21 cellular contexts compared by ENCODE assay signal in genomic region chr5:56330806-56331205, GRCh38.
DNase-seq lines count a peak whose midpoint lies in the region; ATAC-seq, FAIRE-seq and TF ChIP-seq lines count a peak whose summit lies in the region.
"Had no signal": no experiment of that assay in that cellular context is flagged by ENCODE, and none has a peak within 500 bp of the region (broad histone marks: within the 10 kb centered on the region; RNA-seq: fewer than 3 reads in every experiment).

No MANE protein-coding gene starts in this region.

- H3K36me3 ChIP-seq in HepG2 (replicated peaks in 1 of 2; ENCODE audit: control insufficient read depth in 1 of 2, insufficient read depth in 2 of 2, low read length in 2 of 2): no peaks in the 10 kb centered on the region
- H3K36me3 ChIP-seq in right lobe of liver: no peaks in the 10 kb centered on the region
- no peaks in the 10 kb centered on the region for H3K36me3 ChIP-seq in PC-9 (ENCODE audit: low read depth)
- no peaks in the 10 kb centered on the region for H3K36me3 ChIP-seq in transverse colon
- H3K36me3 ChIP-seq: ovary, tibial nerve had no signal

- no peaks in the 10 kb centered on the region for H3K27me3 Mint-ChIP-seq in stimulated activated naive B cell treated with anti-CD40 and anti-IgM and Interleukin-4, amounts not matched to agents 10 μg/mL and 1 μg/mL and 100 μg/mL, for 72 hours

- H3K4me1 ChIP-seq in HepG2 (ENCODE audit: insufficient read depth, low read length) (peaks cover 60% of the 10 kb centered on the region), right lobe of liver (no peaks in the 10 kb centered on the region), PC-9 (replicated peaks; ENCODE audit: insufficient read depth) (peaks cover 36% of the 10 kb centered on the region), transverse colon (no peaks in the 10 kb centered on the region), foreskin keratinocyte (peaks cover 24% of the 10 kb centered on the region)

- CTCF ChIA-PET in HepG2 (lab: Yijun Ruan, JAX; ENCODE audit: low intra/inter-chr PET ratio, low total read pairs): no interaction called here
- CTCF ChIA-PET in PC-9 (lab: Charles Lee): no interaction called here

- TF ChIP-seq EP300 in HepG2 (IDR thresholded peaks at IDR 0.05; ENCODE audit: low read depth in 2 of 2, low read length in 2 of 2) (no peak), HepG2 (CRISPR knock-in tag; IDR thresholded peaks at IDR 0.05; ENCODE audit: borderline replicate concordance) (no peak), transverse colon (IDR thresholded peaks at IDR 0.05; ENCODE audit: low read depth) (no peak)

- peaks cover 3 to 12% of the 10 kb centered on the region in 2 donors for H3K36me3 Mint-ChIP-seq in stimulated activated naive B cell treated with anti-CD40 and anti-IgM and Interleukin-4, amounts not matched to agents 10 μg/mL and 1 μg/mL and 100 μg/mL, for 72 hours

- BruUV-seq in HepG2 (replicated peaks; lab: Mats Ljungman, UMichigan) (no TSS peak), PC-9 (replicated peaks; lab: Mats Ljungman, UMichigan) (no TSS peak)

- peaks cover 42 to 57% of the 10 kb centered on the region in 2 donors for H3K4me1 Mint-ChIP-seq in stimulated activated naive B cell treated with anti-CD40 and anti-IgM and Interleukin-4, amounts not matched to agents 10 μg/mL and 1 μg/mL and 100 μg/mL, for 72 hours

- 86% methylated on average over 1 of the region's 1 CpG for WGBS in HepG2 (ENCODE audit: low lambda C conversion rate)
- WGBS in right lobe of liver (ENCODE audit: insufficient coverage, low coverage, low lambda C conversion rate, missing lambda C conversion rate): 75% methylated on average over 1 of the region's 1 CpG
- 50 to 80% methylated on average over 1 of the region's 1 CpG for WGBS in transverse colon (ENCODE audit: low coverage in 1 of 2), 2 donors

- H2AFZ ChIP-seq in HepG2 (ENCODE audit: low read length) (no peak overlapping the region), PC-9 (no peak overlapping the region)

- H3K79me2 ChIP-seq in HepG2 (ENCODE audit: insufficient read depth, low read length) (no peaks in the 10 kb centered on the region), PC-9 (ENCODE audit: low read depth) (no peaks in the 10 kb centered on the region)

- H3F3A ChIP-seq in PC-9 (ENCODE audit: insufficient read depth, low read depth): peaks cover 11% of the 10 kb centered on the region

- intact Hi-C loops in HepG2 (cut with micrococcal nuclease; ENCODE audit: unreplicated experiment): no loop called here
- intact Hi-C loops in right lobe of liver (cut with DNase I): no loop called here
- intact Hi-C loops in PC-9 (cut with micrococcal nuclease; ENCODE audit: unreplicated experiment): no loop called here
- intact Hi-C loops in left ventricle myocardium superior (cut with micrococcal nuclease): no loop called here
- intact Hi-C loops in transverse colon (cut with DNase I; ENCODE audit: low total_unique reads): no loop called here

- H3K9me3 ChIP-seq in HepG2 (ENCODE audit: low read length) (peaks cover 20% of the 10 kb centered on the region), right lobe of liver (no peaks in the 10 kb centered on the region), PC-9 (ENCODE audit: insufficient read depth, low read depth) (peaks cover 10% of the 10 kb centered on the region), transverse colon (no peaks in the 10 kb centered on the region)
- H3K9me3 ChIP-seq: tibial nerve had no signal

- H3K4me3 ChIP-seq in HepG2 (replicated peaks in 1 of 3; ENCODE audit: insufficient read depth in 1 of 3, low read depth in 2 of 3, low read length in 3 of 3): no peak overlapping the region
- no peak overlapping the region for H3K4me3 ChIP-seq in right lobe of liver
- no peak overlapping the region for H3K4me3 ChIP-seq in PC-9
- no peak overlapping the region for H3K4me3 ChIP-seq in transverse colon
- H3K4me3 ChIP-seq: ovary, skin epidermis, tibial nerve had no signal

- peaks cover 7 to 10% of the 10 kb centered on the region in 2 donors for H3K9me3 Mint-ChIP-seq in stimulated activated naive B cell treated with anti-CD40 and anti-IgM and Interleukin-4, amounts not matched to agents 10 μg/mL and 1 μg/mL and 100 μg/mL, for 72 hours

- H4K20me1 ChIP-seq in HepG2 (ENCODE audit: insufficient read depth, low read length): no peaks in the 10 kb centered on the region
- H4K20me1 ChIP-seq in PC-9 (ENCODE audit: insufficient read depth): no peaks in the 10 kb centered on the region

- peak overlapping the region in 1 of 2 donors; percentile 47 for H3K4me3 Mint-ChIP-seq in stimulated activated naive B cell treated with anti-CD40 and anti-IgM and Interleukin-4, amounts not matched to agents 10 μg/mL and 1 μg/mL and 100 μg/mL, for 72 hours
- H3K4me3 Mint-ChIP-seq: H9 had no signal

- H3K27me3 ChIP-seq in HepG2 (ENCODE audit: control insufficient read depth in 1 of 2, insufficient read depth in 2 of 2, low read length in 2 of 2): no peaks in the 10 kb centered on the region
- H3K27me3 ChIP-seq in right lobe of liver: no peaks in the 10 kb centered on the region
- no peaks in the 10 kb centered on the region for H3K27me3 ChIP-seq in PC-9 (ENCODE audit: insufficient read depth, low read depth)
- H3K27me3 ChIP-seq in transverse colon: no peaks in the 10 kb centered on the region
- H3K27me3 ChIP-seq in foreskin keratinocyte: no peaks in the 10 kb centered on the region
- H3K27me3 ChIP-seq: ovary, tibial nerve had no signal

- no peak overlapping the region for H3K4me2 ChIP-seq in HepG2 (ENCODE audit: low read depth, low read length)
- 0 out of 2 replicates have a peak overlapping the region, but pooled peaks have one; percentile 54 for H3K4me2 ChIP-seq in PC-9

- no peaks in the 10 kb centered on the region for H3K9me2 ChIP-seq in PC-9 (ENCODE audit: insufficient read depth)

- no peak for TF ChIP-seq CTCF in HepG2 (CRISPR knock-in tag; IDR thresholded peaks at IDR 0.05)
- no peak for TF ChIP-seq CTCF in right lobe of liver (IDR thresholded peaks at IDR 0.05)
- no peak for TF ChIP-seq CTCF in PC-9 (conservative IDR thresholded peaks at IDR 0.05)
- no peak for TF ChIP-seq CTCF in transverse colon (IDR thresholded peaks at IDR 0.05)
- TF ChIP-seq CTCF in foreskin keratinocyte (conservative IDR thresholded peaks at IDR 0.05): no peak

- peak; percentile 8 for FAIRE-seq in HepG2 (lab: Jason Lieb, UNC)
- FAIRE-seq: GM19239, HTR-8/SVneo had no signal

- DNase-seq in HepG2 (ENCODE audit: low spot score) (no peak), right lobe of liver (no peak), PC-9 (no peak), left ventricle myocardium superior (no peak), transverse colon (no peak), foreskin keratinocyte (no peak)
- no peak for DNase-seq in stimulated activated naive B cell treated with anti-CD40 and anti-IgM and Interleukin-4, amounts not matched to agents 10 μg/mL and 1 μg/mL and 100 μg/mL, for 72 hours
- DNase-seq: activated CD8-positive, alpha-beta memory T cell treated with anti-CD3 and anti-CD28 coated beads, Interleukin-2, amount 50 U/mL, for 48 hours; AML-193; central memory CD4-positive, alpha-beta T cell; effector CD8-positive, alpha-beta T cell; H9; kidney glomerular epithelial cell; NCI-H187 treated with DMSO at 0.1 percent for 48 hours; NCI-H526 treated with DMSO at 0.1 percent for 48 hours; ovary had no signal

- TF ChIP-seq POLR2A in HepG2 (IDR thresholded peaks at IDR 0.05; ENCODE audit: insufficient read depth in 1 of 2, low read depth in 2 of 2, low read length in 2 of 2): no peak
- no peak for TF ChIP-seq POLR2A in right lobe of liver (IDR thresholded peaks at IDR 0.05)
- no peak for TF ChIP-seq POLR2A in transverse colon (IDR thresholded peaks at IDR 0.05)

- peak overlapping the region; percentile 94 for H3K27ac Mint-ChIP-seq in stimulated activated naive B cell treated with anti-CD40 and anti-IgM and Interleukin-4, amounts not matched to agents 10 μg/mL and 1 μg/mL and 100 μg/mL, for 72 hours
- H3K27ac Mint-ChIP-seq: H9 had no signal

- ATAC-seq in HepG2: no peak
- ATAC-seq in right lobe of liver: no peak
- peak; percentile 95 for ATAC-seq in left ventricle myocardium superior
- ATAC-seq in stimulated activated naive B cell treated with anti-CD40 and anti-IgM and Interleukin-4, amounts not matched to agents 10 μg/mL and 1 μg/mL and 100 μg/mL, for 72 hours (replicated peaks): no peak
- no peak for ATAC-seq in GM18511 (IDR thresholded peaks at IDR 0.05; ENCODE audit: unreplicated experiment)
- no peak for ATAC-seq in foreskin keratinocyte

- POLR2A ChIA-PET in HepG2 (lab: Yijun Ruan, JAX): no interaction called here
- POLR2A ChIA-PET in PC-9 (lab: Charles Lee; ENCODE audit: unreplicated experiment): no interaction called here

- no peak overlapping the region for H3K9ac ChIP-seq in HepG2 (ENCODE audit: insufficient read depth, low read depth, low read length)

- in situ Hi-C loops in HepG2 (cut with HindIII; ENCODE audit: extremely low pct_ligation_motif_present, low pct_unique_long_range_greater_than_20kb): no loop called here
- in situ Hi-C loops in transverse colon (cut with MboI; ENCODE audit: low pct_ligation_motif_present in 1 of 4, low pct_unique_long_range_greater_than_20kb in 1 of 4, low sequenced_read_pairs in 3 of 4): no loop called here

- H3K27ac ChIP-seq in HepG2 (ENCODE audit: extremely low read length, insufficient read depth, low read length): no peak overlapping the region
- H3K27ac ChIP-seq in right lobe of liver: no peak overlapping the region
- H3K27ac ChIP-seq in PC-9: peak overlapping the region; percentile 90
- H3K27ac ChIP-seq in transverse colon: no peak overlapping the region
- H3K27ac ChIP-seq in foreskin keratinocyte: no peak overlapping the region
- H3K27ac ChIP-seq: ovary, tibial nerve had no signal

- TF ChIP-seq RAD21 in HepG2 (CRISPR knock-in tag; IDR thresholded peaks at IDR 0.05): no peak

TF ChIP-seq in HepG2, 621 proteins besides CTCF, POLR2A, EP300 and RAD21 (continues in another document):
- TF ChIP-seq PLSCR1 (CRISPR knock-in tag; IDR thresholded peaks at IDR 0.05; ENCODE audit: borderline replicate concordance): no peak
